In genomic region chr5:43432486-43433365, GRCh38 we compare ENCODE assay signal across 9 cellular contexts. TPM values are rescaled to one million over a fixed set of nuclear protein-coding genes. Genes with fewer than 3 reads are reported as not detected.
DNase-seq lines count a peak whose midpoint lies in the region; ATAC-seq, FAIRE-seq and TF ChIP-seq lines count a peak whose summit lies in the region.
"Had no signal": no experiment of that assay in that cellular context is flagged by ENCODE, and none has a peak within 500 bp of the region (broad histone marks: within the 10 kb centered on the region; RNA-seq: fewer than 3 reads in every experiment).

No MANE protein-coding gene starts in this region.

- peak; percentile 17 to 26 for DNase-seq in HL-60 (ENCODE audit: low read depth in 1 of 2, low spot score in 1 of 2)
- peak; percentile 78 for DNase-seq in RCC 7860 (ENCODE audit: low spot score)
- DNase-seq in glomerular visceral epithelial cell (ENCODE audit: extremely low spot score): peak; percentile 92
- peak; percentile 2 to 34 for DNase-seq in gastrocnemius medialis
- DNase-seq in NCI-H524 (lab: John Stamatoyannopoulos, UW): no peak
- DNase-seq in stimulated activated naive CD8-positive, alpha-beta T cell treated with anti-CD3 and anti-CD28 coated beads, Interleukin-15, amount 100 ng/mL, for 72 hours: no peak

- H3K27me3 Mint-ChIP-seq in stimulated activated naive CD8-positive, alpha-beta T cell treated with anti-CD3 and anti-CD28 coated beads, Interleukin-15, amount 100 ng/mL, for 72 hours: no peaks in the 10 kb centered on the region
- H3K27me3 Mint-ChIP-seq: activated naive CD8-positive, alpha-beta T cell had no signal

- no peaks in the 10 kb centered on the region for H3K4me1 Mint-ChIP-seq in stimulated activated naive CD8-positive, alpha-beta T cell treated with anti-CD3 and anti-CD28 coated beads, Interleukin-15, amount 100 ng/mL, for 72 hours

- no peak overlapping the region for H3K4me3 Mint-ChIP-seq in stimulated activated naive CD8-positive, alpha-beta T cell treated with anti-CD3 and anti-CD28 coated beads, Interleukin-15, amount 100 ng/mL, for 72 hours
- H3K4me3 Mint-ChIP-seq: activated naive CD8-positive, alpha-beta T cell had no signal

- no peaks in the 10 kb centered on the region for H3K9me3 ChIP-seq in gastrocnemius medialis

- H3K4me1 ChIP-seq in gastrocnemius medialis: peaks cover 4% of the 10 kb centered on the region in 2 donors

- no peak overlapping the region for H3K27ac ChIP-seq in HL-60 (replicated peaks)
- H3K27ac ChIP-seq in gastrocnemius medialis: no peak overlapping the region

- H3K4me3 ChIP-seq in HL-60 (replicated peaks; ENCODE audit: insufficient read depth, low read length) (no peak overlapping the region), gastrocnemius medialis (no peak overlapping the region)

- H3K27ac Mint-ChIP-seq in stimulated activated naive CD8-positive, alpha-beta T cell treated with anti-CD3 and anti-CD28 coated beads, Interleukin-15, amount 100 ng/mL, for 72 hours: no peak overlapping the region
- H3K27ac Mint-ChIP-seq: activated naive CD8-positive, alpha-beta T cell had no signal

- H3K9me3 Mint-ChIP-seq in stimulated activated naive CD8-positive, alpha-beta T cell treated with anti-CD3 and anti-CD28 coated beads, Interleukin-15, amount 100 ng/mL, for 72 hours: peaks cover 9 to 10% of the 10 kb centered on the region in 2 donors

- peak; percentile 36 to 58 for ATAC-seq in gastrocnemius medialis
- ATAC-seq in HG03342 (IDR thresholded peaks at IDR 0.05; ENCODE audit: unreplicated experiment): no peak
- no peak for ATAC-seq in HG02763 (IDR thresholded peaks at IDR 0.05; ENCODE audit: unreplicated experiment)
- no peak for ATAC-seq in stimulated activated naive CD8-positive, alpha-beta T cell treated with anti-CD3 and anti-CD28 coated beads, Interleukin-15, amount 100 ng/mL, for 72 hours

- TF ChIP-seq POLR2A in gastrocnemius medialis (IDR thresholded peaks at IDR 0.05): no peak

- FAIRE-seq in RCC 7860 (lab: Jason Lieb, UNC): peak; percentile 86

- in situ Hi-C loops in gastrocnemius medialis (cut with MboI; ENCODE audit: low sequenced_read_pairs in 4 of 4): no loop called here

- no peak for TF ChIP-seq CTCF in HL-60 (IDR thresholded peaks at IDR 0.05; ENCODE audit: insufficient read depth, low read length)
- no peak for TF ChIP-seq CTCF in gastrocnemius medialis (IDR thresholded peaks at IDR 0.05 in 4 of 5, conservative IDR thresholded peaks at IDR 0.05 in 1 of 5)

- intact Hi-C loops in gastrocnemius medialis (cut with DNase I; ENCODE audit: low total_unique reads): no loop called here

- H3K27me3 ChIP-seq in HL-60 (ENCODE audit: insufficient read depth, poor library complexity, severe bottlenecking) (no peaks in the 10 kb centered on the region), gastrocnemius medialis (no peaks in the 10 kb centered on the region)

- H3K36me3 ChIP-seq in gastrocnemius medialis: no peaks in the 10 kb centered on the region

RNA-seq across cellular contexts. Expression of gene CCL28, which starts 20.5 kb away (rescaled TPM):
- under 1 TPM in 3 of 4 donors, not detected in 1; 0.16 to 0.25 (median 0.19) TPM for total RNA-seq in gastrocnemius medialis

RNA-seq across cellular contexts. Expression of gene TMEM267, which starts 50.9 kb away (rescaled TPM):
- 1 to 10 TPM; 3.8 to 7.3 (median 4.7) TPM for total RNA-seq in gastrocnemius medialis

Comparison
In these comparisons a context has a peak if more than half of its experiments do, and no peak if none do; other contexts are left out.
1. DNase-seq: peak in HL-60 (2 of 2), RCC 7860 (single experiment), glomerular visceral epithelial cell (single experiment) and gastrocnemius medialis (2 of 2); none in NCI-H524 (0 of 2) and stimulated activated naive CD8-positive, alpha-beta T cell treated with anti-CD3 and anti-CD28 coated beads, Interleukin-15, amount 100 ng/mL, for 72 hours (0 of 2).
2. ATAC-seq: peak in gastrocnemius medialis (2 of 2); none in HG03342 (single experiment), HG02763 (single experiment) and stimulated activated naive CD8-positive, alpha-beta T cell treated with anti-CD3 and anti-CD28 coated beads, Interleukin-15, amount 100 ng/mL, for 72 hours (single experiment).